In the genomic region with DNA sequence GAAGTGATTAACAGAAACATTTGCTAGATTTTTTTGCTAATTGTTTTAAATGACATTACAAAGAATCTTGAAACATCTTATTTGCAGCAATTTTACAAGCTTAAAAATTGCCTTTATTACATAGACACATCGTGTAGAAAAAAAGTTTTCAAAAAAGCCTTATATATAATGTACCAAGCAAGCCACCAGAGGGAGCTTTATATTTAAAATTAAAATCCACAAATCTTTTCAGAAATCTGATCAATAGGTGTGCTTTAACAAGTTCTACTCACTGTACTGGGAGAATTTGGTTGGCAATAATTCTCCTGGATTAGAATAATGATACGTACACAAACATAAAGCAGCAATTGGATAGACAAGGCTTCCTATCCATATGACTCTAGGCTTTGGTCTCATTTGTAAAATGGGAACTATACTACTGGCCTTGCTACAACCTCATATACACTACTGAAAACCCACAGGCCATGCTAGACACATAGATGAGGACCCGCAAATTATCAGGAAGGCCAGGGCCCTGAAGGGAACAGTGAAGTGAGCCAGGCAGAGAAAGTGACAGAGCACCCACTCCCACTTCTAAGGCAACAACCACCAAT, we compare ENCODE assay signal across 11 cellular contexts. TPM values are rescaled to one million over a fixed set of nuclear protein-coding genes. Genes with fewer than 3 reads are reported as not detected.
DNase-seq lines count a peak whose midpoint lies in the region; ATAC-seq, FAIRE-seq and TF ChIP-seq lines count a peak whose summit lies in the region.
"Had no signal": no experiment of that assay in that cellular context is flagged by ENCODE, and none has a peak within 500 bp of the region (broad histone marks: within the 10 kb centered on the region; RNA-seq: fewer than 3 reads in every experiment).

No MANE protein-coding gene starts in this region.

- no peak overlapping the region for H3K4me3 ChIP-seq in GM06990 (replicated peaks; ENCODE audit: low read depth, low read length)
- H3K4me3 ChIP-seq: tibial nerve had no signal

- FAIRE-seq in H54 (lab: Jason Lieb, UNC): no peak

- H3K4me1 Mint-ChIP-seq in glutamatergic neuron (ENCODE audit: low read depth, unreplicated experiment) (peaks cover 3% of the 10 kb centered on the region), WTC11 (peaks cover 6% of the 10 kb centered on the region)

- DNase-seq in ACHN: peak; percentile 31
- no peak for DNase-seq in GM06990 (ENCODE audit: extremely low read depth, insufficient read length)
- DNase-seq in SK-MEL-5 (ENCODE audit: low read depth, low spot score): peak; percentile 42
- no peak for DNase-seq in glutamatergic neuron
- no peak for DNase-seq in WTC11 (ENCODE audit: low spot score)
- DNase-seq in midbrain (lab: John Stamatoyannopoulos, UW): no peak
- DNase-seq in H54 (ENCODE audit: insufficient read length, low spot score): no peak
- DNase-seq: activated CD8-positive, alpha-beta memory T cell treated with anti-CD3 and anti-CD28 coated beads, Interleukin-2, amount 50 U/mL, for 4 hours had no signal

- H3K36me3 ChIP-seq in GM06990 (ENCODE audit: control insufficient read depth, insufficient read depth, low read length): peaks cover 25% of the 10 kb centered on the region

- TF ChIP-seq CTCF in GM06990 (IDR thresholded peaks at IDR 0.05; ENCODE audit: insufficient read depth, low read length, poor library complexity, severe bottlenecking) (peak; percentile 30), glutamatergic neuron (IDR thresholded peaks at IDR 0.05; ENCODE audit: partially characterized antibody, unreplicated experiment) (peak; percentile 55), WTC11 (IDR thresholded peaks at IDR 0.05) (no peak)

- H3K27me3 ChIP-seq in GM06990 (replicated peaks; ENCODE audit: control insufficient read depth, insufficient read depth, low read length): no peaks in the 10 kb centered on the region
- H3K27me3 ChIP-seq: tibial nerve had no signal

- H3K27me3 Mint-ChIP-seq in glutamatergic neuron (ENCODE audit: unreplicated experiment) (peaks cover 3% of the 10 kb centered on the region), WTC11 (ENCODE audit: low read depth) (no peaks in the 10 kb centered on the region)

- H3K4me3 Mint-ChIP-seq in glutamatergic neuron (ENCODE audit: unreplicated experiment): no peak overlapping the region
- no peak overlapping the region for H3K4me3 Mint-ChIP-seq in WTC11

- CTCF ChIA-PET in WTC11 (lab: Charles Lee): interaction anchor here (0.6 to 1.4 kb wide), 19 partner anchors 9 to 302 kb away, joined by 3 to 17 read pairs (median 4); no protein-coding TSS in a partner anchor

- no peak overlapping the region for H3K27ac Mint-ChIP-seq in glutamatergic neuron (ENCODE audit: unreplicated experiment)
- H3K27ac Mint-ChIP-seq in WTC11: no peak overlapping the region

- H3K9me3 Mint-ChIP-seq in glutamatergic neuron (ENCODE audit: unreplicated experiment) (peaks cover 5% of the 10 kb centered on the region), WTC11 (peaks cover under 1% of the 10 kb centered on the region)

- POLR2A ChIA-PET in WTC11 (lab: Charles Lee): interaction anchor here (0.5 kb wide), 1 partner anchor 73 kb away, joined by 4 read pairs; no protein-coding TSS in a partner anchor

- in situ Hi-C loops in ACHN (cut with HindIII; ENCODE audit: low pct_ligation_motif_present, low pct_unique_long_range_greater_than_20kb, low sequenced_read_pairs): no loop called here
- in situ Hi-C loops in SK-MEL-5 (cut with HindIII; ENCODE audit: low pct_unique_long_range_greater_than_20kb, low sequenced_read_pairs): loop anchor here (25.0 kb wide), 1 partner anchor 127 kb away; no protein-coding TSS in a partner anchor

- TF ChIP-seq POLR2A in H54 (IDR thresholded peaks at IDR 0.05; ENCODE audit: low read depth, low read length): no peak

- no peak for ATAC-seq in WTC11
- ATAC-seq in HG02852 (IDR thresholded peaks at IDR 0.05; ENCODE audit: unreplicated experiment): no peak

- H3K36me3 Mint-ChIP-seq in glutamatergic neuron (ENCODE audit: unreplicated experiment): no peaks in the 10 kb centered on the region
- H3K36me3 Mint-ChIP-seq in WTC11: peaks cover 69% of the 10 kb centered on the region

TF ChIP-seq in WTC11, 78 proteins besides CTCF, POLR2A, EP300 and RAD21 (continues in another document):
- TF ChIP-seq ZNF416 (CRISPR knock-in tag; IDR thresholded peaks at IDR 0.05): no peak
- no peak for TF ChIP-seq FOXK1 (CRISPR knock-in tag; IDR thresholded peaks at IDR 0.05)
- no peak for TF ChIP-seq ZNF138 (CRISPR knock-in tag; conservative IDR thresholded peaks at IDR 0.05)
- no peak for TF ChIP-seq GTF2I (CRISPR knock-in tag; conservative IDR thresholded peaks at IDR 0.05)
- no peak for TF ChIP-seq ZNF671 (CRISPR knock-in tag; IDR thresholded peaks at IDR 0.05)
- TF ChIP-seq JUN (CRISPR knock-in tag; IDR thresholded peaks at IDR 0.05): no peak
- TF ChIP-seq SMAD4 (CRISPR knock-in tag; IDR thresholded peaks at IDR 0.05): no peak
- TF ChIP-seq ATF3 (CRISPR knock-in tag; conservative IDR thresholded peaks at IDR 0.05): no peak
- TF ChIP-seq MAX (CRISPR knock-in tag; IDR thresholded peaks at IDR 0.05): no peak
- TF ChIP-seq, protein P1, sequence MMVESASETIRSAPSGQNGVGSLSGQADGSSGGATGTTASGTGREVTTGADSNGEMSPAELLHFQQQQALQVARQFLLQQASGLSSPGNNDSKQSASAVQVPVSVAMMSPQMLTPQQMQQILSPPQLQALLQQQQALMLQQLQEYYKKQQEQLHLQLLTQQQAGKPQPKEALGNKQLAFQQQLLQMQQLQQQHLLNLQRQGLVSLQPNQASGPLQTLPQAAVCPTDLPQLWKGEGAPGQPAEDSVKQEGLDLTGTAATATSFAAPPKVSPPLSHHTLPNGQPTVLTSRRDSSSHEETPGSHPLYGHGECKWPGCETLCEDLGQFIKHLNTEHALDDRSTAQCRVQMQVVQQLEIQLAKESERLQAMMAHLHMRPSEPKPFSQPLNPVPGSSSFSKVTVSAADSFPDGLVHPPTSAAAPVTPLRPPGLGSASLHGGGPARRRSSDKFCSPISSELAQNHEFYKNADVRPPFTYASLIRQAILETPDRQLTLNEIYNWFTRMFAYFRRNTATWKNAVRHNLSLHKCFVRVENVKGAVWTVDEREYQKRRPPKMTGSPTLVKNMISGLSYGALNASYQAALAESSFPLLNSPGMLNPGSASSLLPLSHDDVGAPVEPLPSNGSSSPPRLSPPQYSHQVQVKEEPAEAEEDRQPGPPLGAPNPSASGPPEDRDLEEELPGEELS (CRISPR knock-in tag; IDR thresholded peaks at IDR 0.05): no peak
- TF ChIP-seq, protein P2, sequence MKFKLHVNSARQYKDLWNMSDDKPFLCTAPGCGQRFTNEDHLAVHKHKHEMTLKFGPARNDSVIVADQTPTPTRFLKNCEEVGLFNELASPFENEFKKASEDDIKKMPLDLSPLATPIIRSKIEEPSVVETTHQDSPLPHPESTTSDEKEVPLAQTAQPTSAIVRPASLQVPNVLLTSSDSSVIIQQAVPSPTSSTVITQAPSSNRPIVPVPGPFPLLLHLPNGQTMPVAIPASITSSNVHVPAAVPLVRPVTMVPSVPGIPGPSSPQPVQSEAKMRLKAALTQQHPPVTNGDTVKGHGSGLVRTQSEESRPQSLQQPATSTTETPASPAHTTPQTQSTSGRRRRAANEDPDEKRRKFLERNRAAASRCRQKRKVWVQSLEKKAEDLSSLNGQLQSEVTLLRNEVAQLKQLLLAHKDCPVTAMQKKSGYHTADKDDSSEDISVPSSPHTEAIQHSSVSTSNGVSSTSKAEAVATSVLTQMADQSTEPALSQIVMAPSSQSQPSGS (CRISPR knock-in tag; IDR thresholded peaks at IDR 0.05; ENCODE audit: borderline replicate concordance, low read depth): no peak
- no peak for TF ChIP-seq TP53 (CRISPR knock-in tag; IDR thresholded peaks at IDR 0.05)
- TF ChIP-seq GABPB1 (CRISPR knock-in tag; IDR thresholded peaks at IDR 0.05): no peak
- TF ChIP-seq ETV6 (CRISPR knock-in tag; IDR thresholded peaks at IDR 0.05): no peak
- TF ChIP-seq HMGA2 (CRISPR knock-in tag; IDR thresholded peaks at IDR 0.05): no peak
- TF ChIP-seq EMX1 (CRISPR knock-in tag; IDR thresholded peaks at IDR 0.05): no peak
- TF ChIP-seq TCF7 (CRISPR knock-in tag; IDR thresholded peaks at IDR 0.05; ENCODE audit: low read depth): no peak

RNA-seq across cellular contexts. Expression of gene PSMB7, which starts 4.8 kb away (rescaled TPM):
- 422 and 482 TPM in 2 replicates for total RNA-seq in SK-MEL-5 (2014; rRNA removed; shearing (Covaris generic))
- polyA plus RNA-seq in SK-MEL-5 (2015; cell fraction: cytosol; rRNA removed): 399 and 454 TPM in 2 replicates
- polyA plus RNA-seq in SK-MEL-5 (2015; cell fraction: nucleus; rRNA removed): 108 and 124 TPM in 2 replicates
- 185 TPM for total RNA-seq in glutamatergic neuron (ENCODE audit: unreplicated experiment)
- total RNA-seq in WTC11 (2021): 160 to 187 TPM (median 164 TPM) in 3 replicates

RNA-seq across cellular contexts. Expression of gene ADGRD2, which starts 39.8 kb away (rescaled TPM):
- not detected in 2 replicates for total RNA-seq in SK-MEL-5 (2014; rRNA removed; shearing (Covaris generic))
- polyA plus RNA-seq in SK-MEL-5 (2015; cell fraction: cytosol; rRNA removed): not detected in 2 replicates
- polyA plus RNA-seq in SK-MEL-5 (2015; cell fraction: nucleus; rRNA removed): not detected in 2 replicates
- total RNA-seq in glutamatergic neuron (ENCODE audit: unreplicated experiment) (not detected), WTC11 (2021) (0.61 to 1.6 TPM (median 1.3 TPM) in 3 replicates)
- total RNA-seq: myocyte, tibial nerve had no signal

Comparison
In these comparisons a context has a peak if more than half of its experiments do, and no peak if none do; other contexts are left out.
1. DNase-seq: peak in ACHN (single experiment) and SK-MEL-5 (single experiment); none in GM06990 (single experiment), glutamatergic neuron (single experiment), WTC11 (single experiment), midbrain (single experiment) and H54 (single experiment).